Comparison of ENCODE assay signal across 2 cellular contexts in the genomic region with DNA sequence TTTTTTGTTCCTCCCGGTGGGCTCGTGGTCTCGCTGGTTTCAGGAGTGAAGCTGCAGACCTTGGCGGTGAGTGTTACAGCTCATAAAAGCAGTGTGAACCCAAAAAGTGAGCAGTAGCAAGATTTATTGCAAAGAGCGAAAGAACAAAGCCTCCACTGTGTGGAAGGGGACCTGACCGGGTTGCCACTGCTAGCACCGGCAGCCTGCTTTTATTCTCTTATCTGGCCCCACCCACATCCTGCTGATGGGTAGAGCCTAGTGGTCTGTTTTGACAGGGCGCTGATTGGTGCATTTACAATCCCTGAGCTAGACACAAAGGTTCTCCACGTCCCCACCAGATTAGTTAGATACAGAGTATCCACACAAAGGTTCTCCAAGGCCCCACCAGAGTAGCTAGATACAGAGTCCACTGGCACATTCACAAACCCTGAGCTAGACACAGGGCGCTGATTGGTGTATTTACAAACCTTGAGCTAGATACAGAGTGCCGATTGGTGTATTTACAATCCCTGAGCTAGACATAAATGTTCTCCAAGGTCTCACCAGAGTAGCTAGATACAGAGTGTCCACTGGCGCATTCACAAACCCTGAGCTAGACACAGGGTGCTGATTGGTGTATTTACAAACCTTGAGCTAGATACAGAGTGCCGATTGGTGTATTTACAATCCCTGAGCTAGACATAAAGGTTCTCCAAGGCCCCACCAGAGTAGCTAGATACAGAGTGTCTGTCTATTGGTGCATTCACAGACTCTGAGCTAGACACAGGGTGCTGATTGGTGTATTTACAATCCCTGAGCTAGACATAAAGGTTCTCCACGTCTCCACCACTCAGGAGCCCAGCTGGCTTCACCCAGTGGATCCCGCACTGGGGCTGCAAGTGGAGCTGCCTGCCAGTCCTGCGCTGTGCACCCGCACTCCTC.
TF ChIP-seq lines count a peak whose summit lies in the region.

No MANE protein-coding gene starts in this region.

TF ChIP-seq in HEK293, 187 proteins besides CTCF, POLR2A, EP300 and RAD21:
- TF ChIP-seq SP2 (tag by site-specific recombination; IDR thresholded peaks at IDR 0.05) = peak; percentile 44
- peak; percentile 32; the same call in 1 of the 2 replicates for TF ChIP-seq FEZF1 (tag by site-specific recombination; IDR thresholded peaks at IDR 0.05)

TF ChIP-seq in WTC11, 78 proteins besides CTCF, POLR2A, EP300 and RAD21:
- peak; percentile 6 for TF ChIP-seq NFYB (CRISPR knock-in tag; conservative IDR thresholded peaks at IDR 0.05; ENCODE audit: low read depth)
